In the genomic region with DNA sequence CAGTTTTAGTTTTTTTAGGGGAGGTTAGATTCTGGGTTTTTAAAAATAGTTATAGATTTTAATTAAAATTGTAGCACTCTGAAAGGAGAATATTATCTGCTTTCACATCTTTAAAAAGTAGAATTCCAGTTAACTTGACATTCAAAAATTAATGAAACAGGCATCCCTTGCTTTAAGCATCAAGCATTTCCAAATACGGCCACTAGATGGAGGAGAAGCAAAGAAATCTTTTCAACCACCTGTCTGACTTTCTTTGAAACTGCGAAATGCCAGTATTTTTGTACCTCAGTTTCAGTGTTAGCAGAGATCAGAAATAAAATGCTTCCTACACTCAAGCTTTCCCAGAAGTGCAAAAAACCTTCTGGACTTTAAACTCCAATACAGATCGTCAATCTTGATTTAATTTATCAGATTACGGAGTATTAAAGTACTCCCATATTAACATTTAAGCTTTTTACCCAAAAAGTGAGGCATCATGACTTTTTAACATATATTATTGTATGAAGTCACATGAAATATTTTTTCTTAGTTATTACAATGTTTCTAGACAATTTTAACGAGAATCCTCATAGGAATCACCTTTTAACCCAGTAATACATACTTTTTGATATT, we compare ENCODE assay signal across 8 cellular contexts.
A peak's percentile ranks its signal among the peaks of the same experiment; 100 is the strongest.
DNase-seq lines count a peak whose midpoint lies in the region; ATAC-seq and TF ChIP-seq lines count a peak whose summit lies in the region.

No MANE protein-coding gene starts in this region.

- no peaks in the 10 kb centered on the region for H3K9me3 Mint-ChIP-seq in CD4-positive, alpha-beta memory T cell

- no peak overlapping the region for H3K27ac Mint-ChIP-seq in CD4-positive, alpha-beta memory T cell

- peaks cover 0 to 4% of the 10 kb centered on the region in 2 donors for H3K27me3 Mint-ChIP-seq in CD4-positive, alpha-beta memory T cell

- no peak for TF ChIP-seq POLR2A in adrenal gland (IDR thresholded peaks at IDR 0.05)
- no peak for TF ChIP-seq POLR2A in thyroid gland (IDR thresholded peaks at IDR 0.05)

- intact Hi-C loops in CD4-positive, alpha-beta memory T cell (cut with micrococcal nuclease), result loop anchor here (1.0 to 5.0 kb wide), 4 partner anchors 235 to 729 kb away; a partner anchor contains a TSS
- intact Hi-C loops in adrenal gland (cut with DNase I), result loop anchor here in 1 of 2 donors (10.0 kb wide), 1 partner anchor 157 kb away; a partner anchor contains a TSS
- intact Hi-C loops in thyroid gland (cut with DNase I), result loop anchor here (10.0 kb wide), 2 partner anchors 357 to 457 kb away; a partner anchor contains a TSS

- no peak overlapping the region for H3K27ac ChIP-seq in CD4-positive, alpha-beta memory T cell (ENCODE audit: low read depth, low read length)
- H3K27ac ChIP-seq in adrenal gland, result no peak overlapping the region
- H3K27ac ChIP-seq in thyroid gland, result no peak overlapping the region

- H3K36me3 ChIP-seq in CD4-positive, alpha-beta memory T cell (ENCODE audit: insufficient read depth, low read length), result no peaks in the 10 kb centered on the region
- H3K36me3 ChIP-seq in adrenal gland (replicated peaks in 1 of 2) (peaks cover 0 to 37% of the 10 kb centered on the region in 2 donors), thyroid gland (no peaks in the 10 kb centered on the region)

- ATAC-seq in GM18517 (IDR thresholded peaks at IDR 0.05; ENCODE audit: unreplicated experiment) (peak; percentile 91), HG03045 (IDR thresholded peaks at IDR 0.05; ENCODE audit: unreplicated experiment) (peak; percentile 74)

- H3K36me3 Mint-ChIP-seq in CD4-positive, alpha-beta memory T cell, result no peaks in the 10 kb centered on the region

- H3K4me3 Mint-ChIP-seq in CD4-positive, alpha-beta memory T cell, result no peak overlapping the region

- no peak overlapping the region for H3K4me3 ChIP-seq in CD4-positive, alpha-beta memory T cell (ENCODE audit: low read length in 2 of 2)
- H3K4me3 ChIP-seq in adrenal gland, result no peak overlapping the region
- H3K4me3 ChIP-seq in thyroid gland (replicated peaks in 1 of 3), result no peak overlapping the region

- POLR2A ChIA-PET in CD4-positive, alpha-beta memory T cell (lab: Charles Lee; ENCODE audit: partially characterized antibody), result no interaction called here

- peaks cover 0 to 2% (median 0%) of the 10 kb centered on the region in 4 donors for H3K4me1 Mint-ChIP-seq in CD4-positive, alpha-beta memory T cell

- H3K27me3 ChIP-seq in CD4-positive, alpha-beta memory T cell (ENCODE audit: insufficient read depth, low read length), result no peaks in the 10 kb centered on the region
- H3K27me3 ChIP-seq in adrenal gland, result no peaks in the 10 kb centered on the region
- H3K27me3 ChIP-seq in thyroid gland, result no peaks in the 10 kb centered on the region

- H3K9me3 ChIP-seq in CD4-positive, alpha-beta memory T cell (ENCODE audit: control insufficient read depth in 1 of 2, low read length in 2 of 2), result no peaks in the 10 kb centered on the region
- H3K9me3 ChIP-seq in adrenal gland (replicated peaks in 1 of 3) (no peaks in the 10 kb centered on the region), thyroid gland (no peaks in the 10 kb centered on the region)

- CTCF ChIA-PET in CD4-positive, alpha-beta memory T cell (lab: Charles Lee; ENCODE audit: partially characterized antibody), result interaction anchor here (0.9 to 2.6 kb wide), 10 partner anchors 10 to 695 kb away, joined by 3 to 13 read pairs (median 4); a partner anchor contains a TSS

- TF ChIP-seq CTCF in adrenal gland (IDR thresholded peaks at IDR 0.05) (peak; percentile 80 to 94 (median 87)), thyroid gland (IDR thresholded peaks at IDR 0.05) (peak; percentile 22 to 84 (median 82))

- WGBS in adrenal gland, 4 donors, result 23 to 34% (median 27%) methylated on average over 5 of the region's 5 CpGs
- WGBS in thyroid gland, 2 donors, result 32% methylated on average over 5 of the region's 5 CpGs

- no peaks in the 10 kb centered on the region for H3K4me1 ChIP-seq in CD4-positive, alpha-beta memory T cell (ENCODE audit: insufficient read depth, low read length)
- H3K4me1 ChIP-seq in adrenal gland (replicated peaks in 1 of 2), result no peaks in the 10 kb centered on the region
- no peaks in the 10 kb centered on the region for H3K4me1 ChIP-seq in thyroid gland

- peak in 4 of 5 donors; percentile 16 to 43 (median 34) for DNase-seq in CD4-positive, alpha-beta memory T cell
- peak; percentile 55 for DNase-seq in NCI-H2171 (lab: John Stamatoyannopoulos, UW)
- DNase-seq in adrenal gland, result peak in 5 of 7 donors; percentile 29 to 50 (median 37)
- peak; percentile 47 for DNase-seq in iPS-NIHi7 (ENCODE audit: extremely low spot score)
- no peak for DNase-seq in thyroid gland
- DNase-seq in activated effector memory CD4-positive, alpha-beta T cell treated with Interleukin-2 at 50 U/mL for 16 hours, result no peak

Comparison
In these comparisons a context has a peak if more than half of its experiments do, and no peak if none do; other contexts are left out.
1. DNase-seq: peak in CD4-positive, alpha-beta memory T cell (4 of 5), NCI-H2171 (single experiment), adrenal gland (5 of 7) and iPS-NIHi7 (single experiment); none in thyroid gland (0 of 2) and activated effector memory CD4-positive, alpha-beta T cell treated with Interleukin-2 at 50 U/mL for 16 hours (single experiment).